Comparison of ENCODE assay signal across 29 cellular contexts in genomic region chr22:35506259-35506570, GRCh38. TPM values are rescaled to one million over a fixed set of nuclear protein-coding genes. Genes with fewer than 3 reads are reported as not detected.
DNase-seq lines count a peak whose midpoint lies in the region; ATAC-seq, FAIRE-seq and TF ChIP-seq lines count a peak whose summit lies in the region.
"Had no signal": no experiment of that assay in that cellular context is flagged by ENCODE, and none has a peak within 500 bp of the region (broad histone marks: within the 10 kb centered on the region; RNA-seq: fewer than 3 reads in every experiment).

No MANE protein-coding gene starts in this region.

- H2AFZ ChIP-seq in IMR-90 (replicated peaks; ENCODE audit: low read length, poor library complexity): no peak overlapping the region
- H2AFZ ChIP-seq in GM12878 (ENCODE audit: control insufficient read depth, low read depth, low read length): no peak overlapping the region; the same call in 1 of the 2 replicates

- H3K9ac ChIP-seq in IMR-90 (ENCODE audit: low read depth, low read length) (no peak overlapping the region), GM12878 (ENCODE audit: control insufficient read depth, insufficient read depth, low read length) (no peak overlapping the region)

- WGBS in IMR-90 (ENCODE audit: extremely low coverage in 2 of 2, insufficient read length in 1 of 2), 2 experiments: 20% methylated on average over 1 of the region's 2 CpGs; no CpG with 5 or more reads in 1 of the 2 experiments
- 2% methylated on average over 2 of the region's 2 CpGs for WGBS in GM12878 (ENCODE audit: insufficient coverage, insufficient replicate concordance, low lambda C conversion rate, missing lambda C conversion rate)

- H3K18ac ChIP-seq in IMR-90 (ENCODE audit: low read depth, low read length): no peak overlapping the region

- ATAC-seq in IMR-90 (ENCODE audit: low read depth): peak; percentile 17; the same call in 1 of the 2 replicates
- peak; percentile 72 for ATAC-seq in GM12878
- ATAC-seq in GM21381 (IDR thresholded peaks at IDR 0.05; ENCODE audit: unreplicated experiment): no peak
- ATAC-seq in GM21737 (IDR thresholded peaks at IDR 0.05; ENCODE audit: unreplicated experiment): no peak
- no peak for ATAC-seq in stimulated activated memory B cell treated with anti-CD40 and anti-IgM and Interleukin-4, amounts not matched to agents 10 μg/mL and 1 μg/mL and 100 μg/mL, for 72 hours
- ATAC-seq: activated T-cell treated with anti-CD3 and anti-CD28 coated beads, Interleukin-2, amount 50 U/mL, for 4 hours; heart left ventricle; left cardiac atrium; SK-N-SH treated with all-trans-retinoic acid at 6 μM for 48 hours had no signal

- H2AK5ac ChIP-seq in IMR-90 (ENCODE audit: low read depth, low read length): no peak overlapping the region

- H2BK120ac ChIP-seq in IMR-90 (ENCODE audit: low read depth, low read length): peak overlapping the region; percentile 51; the same call in 1 of the 2 replicates

- H3K4me2 ChIP-seq in IMR-90 (ENCODE audit: low read depth, low read length): no peak overlapping the region; the same call in none of the 2 replicates
- H3K4me2 ChIP-seq in GM12878 (ENCODE audit: control insufficient read depth, insufficient read depth): peak overlapping the region; percentile 21; the same call in 1 of the 2 replicates

- H3K9me1 ChIP-seq in IMR-90 (ENCODE audit: insufficient read depth, low read length): no peaks in the 10 kb centered on the region; the same call in 1 of the 2 replicates

- no peak for TF ChIP-seq RAD21 in IMR-90 (IDR thresholded peaks at IDR 0.05; ENCODE audit: low read length)
- no peak for TF ChIP-seq RAD21 in GM12878 (IDR thresholded peaks at IDR 0.05; ENCODE audit: insufficient read depth, low read depth, low read length)

- H4K20me1 ChIP-seq in IMR-90 (ENCODE audit: insufficient read depth, low read length): no peaks in the 10 kb centered on the region
- H4K20me1 ChIP-seq in GM12878 (ENCODE audit: control insufficient read depth, insufficient read depth): no peaks in the 10 kb centered on the region

- DNase-seq in AG09319 (ENCODE audit: extremely low read depth, low read depth) (peak; percentile 15), IMR-90 (peak; percentile 62), GM12878 (ENCODE audit: low read depth, low spot score) (no peak), iris pigment epithelial cell (ENCODE audit: low read depth) (peak; percentile 13), cerebellar nuclear complex (lab: John Stamatoyannopoulos, UW) (no peak)
- DNase-seq: activated CD4-positive, alpha-beta T cell treated with anti-CD3 and anti-CD28 coated beads for 4 hours; activated naive CD4-positive, alpha-beta T cell treated with Interleukin-2 at 50 U/mL for 16 hours; activated T-cell treated with anti-CD3 and anti-CD28 coated beads, Interleukin-2, amount 50 U/mL, for 4 hours; amniotic stem cell; Calu3; DND-41; heart left ventricle; left cardiac atrium; mesendoderm; NCI-H146; NCI-H510A; nucleus accumbens; RPMI8226; stimulated activated CD4-positive, alpha-beta T cell treated with anti-CD3 and anti-CD28 coated beads, Interleukin-1b, Interleukin-23, amount 100 ng/mL, for 48 hours; T-helper 2 cell; upper lobe of left lung had no signal

- no peaks in the 10 kb centered on the region for H3K4me1 Mint-ChIP-seq in stimulated activated memory B cell treated with anti-CD40 and anti-IgM and Interleukin-4, amounts not matched to agents 10 μg/mL and 1 μg/mL and 100 μg/mL, for 72 hours

- CTCF ChIA-PET in IMR-90 (lab: Yijun Ruan, JAX): interaction anchor here (0.6 kb wide), 1 partner anchor 27 kb away, joined by 4 read pairs; no protein-coding TSS in a partner anchor
- CTCF ChIA-PET in GM12878 (lab: Yijun Ruan, JAX): interaction anchor here (1.0 kb wide), 1 partner anchor 13 kb away, joined by 3 read pairs; no protein-coding TSS in a partner anchor

- SMC1A ChIA-PET in GM12878 (lab: Charles Lee; ENCODE audit: uncharacterized antibody, unreplicated experiment): no interaction called here

- no peak overlapping the region for H4K8ac ChIP-seq in IMR-90 (ENCODE audit: low read depth in 2 of 2, low read length in 2 of 2)

- intact Hi-C loops in IMR-90 (cut with micrococcal nuclease) (no loop called here), GM12878 (cut with micrococcal nuclease; ENCODE audit: unreplicated experiment) (no loop called here)

- H4K91ac ChIP-seq in IMR-90 (ENCODE audit: insufficient read depth, low read depth, low read length): no peak overlapping the region

- no peak overlapping the region for H3K4me3 Mint-ChIP-seq in stimulated activated memory B cell treated with anti-CD40 and anti-IgM and Interleukin-4, amounts not matched to agents 10 μg/mL and 1 μg/mL and 100 μg/mL, for 72 hours
- H3K4me3 Mint-ChIP-seq: activated T-cell treated with anti-CD3 and anti-CD28 coated beads, Interleukin-2, amount 50 U/mL, for 4 hours had no signal

- BruUV-seq in IMR-90 (replicated peaks; lab: Mats Ljungman, UMichigan) (no TSS peak), GM12878 (replicated peaks; lab: Mats Ljungman, UMichigan) (no TSS peak)

- TF ChIP-seq CTCF in AG09319 (IDR thresholded peaks at IDR 0.05; ENCODE audit: low read depth, low read length) (no peak), IMR-90 (conservative IDR thresholded peaks at IDR 0.05; ENCODE audit: low read depth, low read length) (no peak), GM12878 (IDR thresholded peaks at IDR 0.05 in 2 of 3, conservative IDR thresholded peaks at IDR 0.05 in 1 of 3; ENCODE audit: control insufficient read depth in 2 of 3, extremely low read depth in 1 of 3, insufficient read depth in 1 of 3, low read depth in 3 of 3, low read length in 3 of 3) (no peak)

- no peaks in the 10 kb centered on the region for H3K36me3 Mint-ChIP-seq in stimulated activated memory B cell treated with anti-CD40 and anti-IgM and Interleukin-4, amounts not matched to agents 10 μg/mL and 1 μg/mL and 100 μg/mL, for 72 hours

- no peak overlapping the region for H4K5ac ChIP-seq in IMR-90 (ENCODE audit: low read depth, low read length)

- H3K4ac ChIP-seq in IMR-90 (ENCODE audit: low read depth, low read length): no peak overlapping the region

- POLR2A ChIA-PET in IMR-90 (lab: Charles Lee; ENCODE audit: unreplicated experiment): interaction anchor here (0.7 kb wide), 1 partner anchor 9 kb away, joined by 4 read pairs; no protein-coding TSS in a partner anchor
- POLR2A ChIA-PET in GM12878 (lab: Charles Lee): no interaction called here

- in situ Hi-C loops in IMR-90 (cut with MboI; ENCODE audit: low sequenced_read_pairs) (no loop called here), GM12878 (cut with MboI) (no loop called here)

- no peak overlapping the region for H3K14ac ChIP-seq in IMR-90 (replicated peaks; ENCODE audit: low read depth, low read length)

- FAIRE-seq in GM12878 (lab: Jason Lieb, UNC): peak; percentile 89
- FAIRE-seq: bronchial epithelial cell, GM12892 had no signal

- no peak overlapping the region for H2AK9ac ChIP-seq in IMR-90 (replicated peaks; ENCODE audit: low read depth, low read length, poor library complexity)

- H3K9me3 Mint-ChIP-seq in stimulated activated memory B cell treated with anti-CD40 and anti-IgM and Interleukin-4, amounts not matched to agents 10 μg/mL and 1 μg/mL and 100 μg/mL, for 72 hours: peaks cover 3% of the 10 kb centered on the region
- H3K9me3 Mint-ChIP-seq: activated T-cell treated with anti-CD3 and anti-CD28 coated beads, Interleukin-2, amount 50 U/mL, for 4 hours had no signal

- peaks cover 15% of the 10 kb centered on the region for H3K4me1 ChIP-seq in IMR-90 (ENCODE audit: control insufficient read depth, insufficient read depth, low read length)
- peaks cover 14% of the 10 kb centered on the region for H3K4me1 ChIP-seq in GM12878 (ENCODE audit: control insufficient read depth, insufficient read depth, low read length)
- H3K4me1 ChIP-seq: heart left ventricle, upper lobe of left lung had no signal

- no peaks in the 10 kb centered on the region for H3K9me3 ChIP-seq in IMR-90 (ENCODE audit: control insufficient read depth, insufficient read depth, low read length)
- H3K9me3 ChIP-seq in GM12878 (replicated peaks; ENCODE audit: control insufficient read depth, insufficient read depth, low read length): no peaks in the 10 kb centered on the region
- H3K9me3 ChIP-seq: heart left ventricle, upper lobe of left lung had no signal

- no peak overlapping the region for H3K27ac Mint-ChIP-seq in stimulated activated memory B cell treated with anti-CD40 and anti-IgM and Interleukin-4, amounts not matched to agents 10 μg/mL and 1 μg/mL and 100 μg/mL, for 72 hours

- no peak overlapping the region for H2BK20ac ChIP-seq in IMR-90 (ENCODE audit: low read depth, low read length)

- no peak overlapping the region for H3K27ac ChIP-seq in IMR-90 (ENCODE audit: insufficient read depth, low read length)
- no peak overlapping the region for H3K27ac ChIP-seq in GM12878 (ENCODE audit: control insufficient read depth, insufficient read depth)
- H3K27ac ChIP-seq: coronary artery, heart left ventricle, skin epidermis, upper lobe of left lung had no signal

- H3K56ac ChIP-seq in IMR-90 (ENCODE audit: extremely low read depth, insufficient read depth, low read length): no peak overlapping the region

- dilution Hi-C loops in IMR-90 (cut with HindIII; ENCODE audit: low sequenced_read_pairs, unreplicated experiment): no loop called here

- H3K27me3 ChIP-seq in IMR-90 (ENCODE audit: control insufficient read depth, insufficient read depth, low read length) (no peaks in the 10 kb centered on the region), GM12878 (replicated peaks in 1 of 2; ENCODE audit: control insufficient read depth in 2 of 2, insufficient read depth in 2 of 2, low read length in 1 of 2) (no peaks in the 10 kb centered on the region)
- H3K27me3 ChIP-seq: upper lobe of left lung had no signal

- no peaks in the 10 kb centered on the region for H3K79me1 ChIP-seq in IMR-90 (ENCODE audit: low read depth in 1 of 2, low read length in 2 of 2)

- no peak for TF ChIP-seq EP300 in GM12878 (IDR thresholded peaks at IDR 0.05; ENCODE audit: borderline replicate concordance in 1 of 2, control insufficient read depth in 1 of 2, low read depth in 2 of 2, low read length in 2 of 2)

- peaks cover 26% of the 10 kb centered on the region for H3K27me3 Mint-ChIP-seq in stimulated activated memory B cell treated with anti-CD40 and anti-IgM and Interleukin-4, amounts not matched to agents 10 μg/mL and 1 μg/mL and 100 μg/mL, for 72 hours

- H3K36me3 ChIP-seq in IMR-90 (ENCODE audit: control insufficient read depth, insufficient read depth, low read length) (no peaks in the 10 kb centered on the region), GM12878 (ENCODE audit: control insufficient read depth in 2 of 2, insufficient read depth in 2 of 2, low read length in 1 of 2) (no peaks in the 10 kb centered on the region)
- H3K36me3 ChIP-seq: heart left ventricle, upper lobe of left lung had no signal

- H2BK15ac ChIP-seq in IMR-90 (ENCODE audit: low read depth, low read length): no peak overlapping the region

- H3K4me3 ChIP-seq in IMR-90 (ENCODE audit: insufficient read depth, low read depth, low read length) (no peak overlapping the region), GM12878 (no peak overlapping the region)
- H3K4me3 ChIP-seq: coronary artery, heart left ventricle, skin epidermis, upper lobe of left lung had no signal

- no peaks in the 10 kb centered on the region for H3K79me2 ChIP-seq in GM12878 (ENCODE audit: control insufficient read depth, insufficient read depth, low read length)

- H2BK5ac ChIP-seq in IMR-90 (ENCODE audit: low read depth, low read length, poor library complexity, severe bottlenecking): no peak overlapping the region

- H3K23ac ChIP-seq in IMR-90 (ENCODE audit: low read depth, low read length): no peak overlapping the region

- no peak for TF ChIP-seq POLR2A in IMR-90 (IDR thresholded peaks at IDR 0.05; ENCODE audit: low read depth, low read length)
- no peak for TF ChIP-seq POLR2A in GM12878 (IDR thresholded peaks at IDR 0.05; ENCODE audit: low read depth, low read length)

- RAD21 ChIA-PET in GM12878 (lab: Charles Lee; ENCODE audit: unreplicated experiment): no interaction called here

RNA-seq across cellular contexts. Expression of gene RASD2, which starts 34.4 kb away (rescaled TPM):
- under 0.01 TPM in 2 replicates for total RNA-seq in IMR-90 (2012; rRNA removed)
- polyA plus RNA-seq in IMR-90 (2012; rRNA removed): 0.32 and 0.36 TPM in 2 replicates
- 0.21 and 0.26 TPM in 2 replicates for polyA plus RNA-seq in IMR-90 (2012; cell fraction: cytosol; rRNA removed)
- polyA plus RNA-seq in IMR-90 (2012; cell fraction: nucleus; rRNA removed; ENCODE audit: low replicate concordance): 0.42 and 0.53 TPM in 2 replicates
- not detected in 2 replicates for total RNA-seq in GM12878 (2013; cell fraction: nucleolus; rRNA removed)
- not detected in 2 replicates for total RNA-seq in GM12878 (2014; rRNA removed)
- total RNA-seq in GM12878 (2014; rRNA removed; fragmentation: Illumina TruSeq; extraction: Trizol): not detected in 2 replicates
- total RNA-seq in GM12878 (2021): not detected in 2 replicates
- not detected for polyA plus RNA-seq in GM12878 (2011; ENCODE audit: low read depth)
- 0.03 TPM in 1 of 2 replicates, not detected in the other for polyA plus RNA-seq in GM12878 (2011; rRNA removed)
- not detected in 2 replicates for polyA plus RNA-seq in GM12878 (2011; cell fraction: cytosol; rRNA removed)
- polyA plus RNA-seq in GM12878 (2011; cell fraction: nucleus; rRNA removed): 0.03 TPM in 2 replicates
- polyA plus RNA-seq in GM12878 (2012): 0.04 TPM in 1 of 2 replicates, not detected in the other
- not detected in 2 replicates for polyA plus RNA-seq in GM12878 (2014; fragmentation: Illumina TruSeq; extraction: Trizol)
- polyA plus RNA-seq in GM12878 (2014; fragmentation: Nextera tagmentation; extraction: Ambion mirVana): not detected
- polyA plus RNA-seq in GM12878 (2014; rRNA removed): not detected in 2 replicates
- polyA plus RNA-seq in GM12878 (2016; fragmentation: Nextera tagmentation; extraction: Ambion mirVana): not detected
- not detected in 2 replicates for polyA minus RNA-seq in GM12878 (2011; rRNA and poly(A)+ RNA removed)
- not detected in 2 replicates for polyA minus RNA-seq in GM12878 (2011; cell fraction: cytosol; rRNA and poly(A)+ RNA removed)
- not detected in 2 replicates for polyA minus RNA-seq in GM12878 (2011; cell fraction: nucleus; rRNA and poly(A)+ RNA removed)

Comparison
In these comparisons a context has a peak if more than half of its experiments do, and no peak if none do; other contexts are left out.
1. DNase-seq: peak in AG09319 (single experiment), IMR-90 (single experiment) and iris pigment epithelial cell (single experiment); none in GM12878 (single experiment) and cerebellar nuclear complex (0 of 2).
2. ATAC-seq: peak in IMR-90 (single experiment) and GM12878 (single experiment); none in GM21381 (single experiment), GM21737 (single experiment) and stimulated activated memory B cell treated with anti-CD40 and anti-IgM and Interleukin-4, amounts not matched to agents 10 μg/mL and 1 μg/mL and 100 μg/mL, for 72 hours (single experiment).